Comparison of ENCODE assay signal across 1 cellular context in genomic region chr18:47772374-47773248, GRCh38.
TF ChIP-seq lines count a peak whose summit lies in the region.

No MANE protein-coding gene starts in this region.

TF ChIP-seq in H1, 55 proteins besides CTCF, POLR2A, EP300 and RAD21 (continued from another document):
- TF ChIP-seq CHD7 (IDR thresholded peaks at IDR 0.05; ENCODE audit: insufficient replicate concordance, low read length) = no peak
- no peak for TF ChIP-seq SP2 (IDR thresholded peaks at IDR 0.05; ENCODE audit: low read length)
- TF ChIP-seq SIX5 (IDR thresholded peaks at IDR 0.05; ENCODE audit: low read depth, low read length) = no peak
- TF ChIP-seq SAP30 (IDR thresholded peaks at IDR 0.05; ENCODE audit: insufficient read depth, insufficient replicate concordance, low read length) = no peak
- no peak for TF ChIP-seq TEAD4 (IDR thresholded peaks at IDR 0.05; ENCODE audit: low read depth, low read length)
- no peak for TF ChIP-seq TAF7 (optimal IDR thresholded peaks at IDR 0.05; ENCODE audit: borderline replicate concordance, low read depth, low read length)
- TF ChIP-seq GABPA (IDR thresholded peaks at IDR 0.05; ENCODE audit: borderline replicate concordance, insufficient read depth, low read length) = no peak
